37 cellular contexts compared by ENCODE assay signal in genomic region chr5:143701476-143701875, GRCh38.
"Had no signal": no experiment of that assay in that cellular context is flagged by ENCODE, and none has a peak within 500 bp of the region (broad histone marks: within the 10 kb centered on the region; RNA-seq: fewer than 3 reads in every experiment).

No MANE protein-coding gene starts in this region.

- H3K27me3 Mint-ChIP-seq: activated CD8-positive, alpha-beta memory T cell treated with anti-CD3 and anti-CD28 coated beads, Interleukin-2, amount 10 ng/mL, durations not matched to agents 7 days and 5 days; activated naive CD4-positive, alpha-beta T cell treated with anti-CD3 and anti-CD28 coated beads, Interleukin-2, amount 50 U/mL, for 24 hours; activated naive CD8-positive, alpha-beta T cell treated with anti-CD3 and anti-CD28 coated beads, Interleukin-2, amount 50 U/mL, for 24 hours; effector memory CD8-positive, alpha-beta T cell had no signal

- H3K4me3 ChIP-seq: adrenal gland, body of pancreas, esophagus squamous epithelium, gastrocnemius medialis, heart left ventricle had no signal

- H3K27ac Mint-ChIP-seq: activated CD4-positive, alpha-beta memory T cell treated with anti-CD3 and anti-CD28 coated beads for 36 hours; activated CD4-positive, alpha-beta T cell treated with anti-CD3 and anti-CD28 coated beads for 36 hours; activated CD4-positive, alpha-beta T cell treated with anti-CD3 and anti-CD28 coated beads, Interleukin-2, amount 10 ng/mL, durations not matched to agents 24 days and 14 days; activated CD8-positive, alpha-beta memory T cell treated with anti-CD3 and anti-CD28 coated beads, Interleukin-2, amount 10 ng/mL, durations not matched to agents 7 days and 5 days; activated CD8-positive, alpha-beta T cell treated with anti-CD3 and anti-CD28 coated beads, Interleukin-2, amount 10 ng/mL, durations not matched to agents 7 days and 5 days; activated naive CD4-positive, alpha-beta T cell treated with anti-CD3 and anti-CD28 coated beads for 36 hours; activated naive CD4-positive, alpha-beta T cell treated with anti-CD3 and anti-CD28 coated beads, Interleukin-2, amount 50 U/mL, for 24 hours; activated naive CD8-positive, alpha-beta T cell treated with anti-CD3 and anti-CD28 coated beads for 36 hours; activated naive CD8-positive, alpha-beta T cell treated with anti-CD3 and anti-CD28 coated beads, Interleukin-2, amount 50 U/mL, for 24 hours; activated T-helper 1 cell treated with anti-CD3 and anti-CD28 coated beads, Interleukin-12 subunit alpha, Interleukin-12 subunit beta, Interleukin-2, Interleukin-4 antibody, amounts not matched to agents 30 ng/mL and 10 ng/mL and 1 ng/mL, durations not matched to agents 14 hours and 24 hours and 36 hours; activated T-helper 2 cell treated with anti-CD3 and anti-CD28 coated beads, Interferon-gamma antibody, Interleukin-2, Interleukin-4, amounts not matched to agents 10 μg/mL and 5 μg/mL and 100 μg/mL, durations not matched to agents 14 hours and 24 hours and 36 hours; effector memory CD8-positive, alpha-beta T cell; T-helper 17 cell; T-helper 2 cell treated with Interferon-gamma antibody and Interleukin-4, amounts not matched to agents 5 μg/mL and 100 μg/mL, for 36 hours had no signal

- DNase-seq: activated CD4-positive, alpha-beta memory T cell treated with anti-CD3 and anti-CD28 coated beads for 36 hours; activated CD4-positive, alpha-beta T cell treated with anti-CD3 and anti-CD28 coated beads for 36 hours; activated CD4-positive, alpha-beta T cell treated with anti-CD3 and anti-CD28 coated beads, Interleukin-2, amount 10 ng/mL, durations not matched to agents 24 days and 14 days; activated CD4-positive, CD25-positive, alpha-beta regulatory T cell; activated CD4-positive, CD25-positive, alpha-beta regulatory T cell treated with anti-CD3 and anti-CD28 coated beads, Interleukin-2, amount 50 U/mL, for 72 hours; activated CD8-positive, alpha-beta memory T cell treated with anti-CD3 and anti-CD28 coated beads, Interleukin-2, amount 10 ng/mL, durations not matched to agents 7 days and 5 days; activated CD8-positive, alpha-beta memory T cell treated with anti-CD3 and anti-CD28 coated beads, Interleukin-2, amount 50 U/mL, for 4 hours; activated CD8-positive, alpha-beta T cell treated with anti-CD3 and anti-CD28 coated beads, Interleukin-2, amount 10 ng/mL, durations not matched to agents 7 days and 5 days; activated effector memory CD4-positive, alpha-beta T cell treated with anti-CD3 and anti-CD28 coated beads, Interleukin-2, amount 50 U/mL, for 16 hours; activated naive CD4-positive, alpha-beta T cell treated with anti-CD3 and anti-CD28 coated beads for 36 hours; activated naive CD8-positive, alpha-beta T cell treated with anti-CD3 and anti-CD28 coated beads for 36 hours; activated naive CD8-positive, alpha-beta T cell treated with anti-CD3 and anti-CD28 coated beads, Interleukin-2, amount 50 U/mL, for 24 hours; activated T-cell treated with anti-CD3 and anti-CD28 coated beads, Interleukin-2, amount 50 U/mL, for 1 hour; activated T-cell treated with anti-CD3 and anti-CD28 coated beads, Interleukin-2, amount 50 U/mL, for 48 hours; adrenal gland; amygdala; aorta; body of pancreas; caudate nucleus; cortex of kidney; dermis blood vessel endothelial cell; effector CD4-positive, alpha-beta T cell; effector memory CD8-positive, alpha-beta T cell; esophagus squamous epithelium; foreskin keratinocyte; gastrocnemius medialis; glutamatergic neuron; heart left ventricle; T-helper 17 cell; T1000 had no signal

- H3K9me3 ChIP-seq: adrenal gland, body of pancreas, esophagus squamous epithelium, gastrocnemius medialis, heart left ventricle had no signal

- H3K36me3 ChIP-seq: adrenal gland, esophagus squamous epithelium, gastrocnemius medialis, heart left ventricle had no signal

- H3K36me3 Mint-ChIP-seq: activated CD4-positive, alpha-beta memory T cell treated with anti-CD3 and anti-CD28 coated beads for 36 hours; activated naive CD4-positive, alpha-beta T cell treated with anti-CD3 and anti-CD28 coated beads, Interleukin-2, amount 50 U/mL, for 24 hours; activated naive CD8-positive, alpha-beta T cell treated with anti-CD3 and anti-CD28 coated beads for 36 hours had no signal

- H3K4me1 Mint-ChIP-seq: activated naive CD4-positive, alpha-beta T cell treated with anti-CD3 and anti-CD28 coated beads, Interleukin-2, amount 50 U/mL, for 24 hours; T-helper 17 cell had no signal

- H3K9me3 Mint-ChIP-seq: activated CD4-positive, alpha-beta memory T cell treated with anti-CD3 and anti-CD28 coated beads for 36 hours; activated naive CD4-positive, alpha-beta T cell treated with anti-CD3 and anti-CD28 coated beads for 36 hours; activated naive CD4-positive, alpha-beta T cell treated with anti-CD3 and anti-CD28 coated beads, Interleukin-2, amount 50 U/mL, for 24 hours; activated naive CD8-positive, alpha-beta T cell treated with anti-CD3 and anti-CD28 coated beads for 36 hours; activated naive CD8-positive, alpha-beta T cell treated with anti-CD3 and anti-CD28 coated beads, Interleukin-2, amount 50 U/mL, for 24 hours; effector memory CD8-positive, alpha-beta T cell had no signal

- H3K27me3 ChIP-seq: adrenal gland, body of pancreas, esophagus squamous epithelium, foreskin keratinocyte, gastrocnemius medialis, heart left ventricle had no signal

- H3K27ac ChIP-seq: adrenal gland, body of pancreas, epithelial cell of prostate, esophagus squamous epithelium, foreskin keratinocyte, gastrocnemius medialis, heart left ventricle had no signal

- H3K4me1 ChIP-seq: adrenal gland, body of pancreas, gastrocnemius medialis, heart left ventricle had no signal

- FAIRE-seq: colon, endothelial cell of umbilical vein had no signal

- ATAC-seq: activated CD4-positive, alpha-beta T cell treated with anti-CD3 and anti-CD28 coated beads for 36 hours; activated CD8-positive, alpha-beta memory T cell treated with anti-CD3 and anti-CD28 coated beads, Interleukin-2, amount 10 ng/mL, durations not matched to agents 7 days and 5 days; activated CD8-positive, alpha-beta T cell treated with anti-CD3 and anti-CD28 coated beads, Interleukin-2, amount 10 ng/mL, durations not matched to agents 7 days and 5 days; activated naive CD8-positive, alpha-beta T cell treated with anti-CD3 and anti-CD28 coated beads, Interleukin-2, amount 50 U/mL, for 24 hours; body of pancreas; effector memory CD8-positive, alpha-beta T cell; foreskin keratinocyte; gastrocnemius medialis; heart left ventricle; T-helper 17 cell had no signal

- H3K4me3 Mint-ChIP-seq: activated CD4-positive, alpha-beta memory T cell treated with anti-CD3 and anti-CD28 coated beads for 36 hours; activated CD4-positive, alpha-beta T cell treated with anti-CD3 and anti-CD28 coated beads for 36 hours; activated CD4-positive, alpha-beta T cell treated with anti-CD3 and anti-CD28 coated beads, Interleukin-2, amount 10 ng/mL, durations not matched to agents 24 days and 14 days; activated CD8-positive, alpha-beta memory T cell treated with anti-CD3 and anti-CD28 coated beads, Interleukin-2, amount 10 ng/mL, durations not matched to agents 7 days and 5 days; activated CD8-positive, alpha-beta T cell treated with anti-CD3 and anti-CD28 coated beads, Interleukin-2, amount 10 ng/mL, durations not matched to agents 7 days and 5 days; activated naive CD4-positive, alpha-beta T cell treated with anti-CD3 and anti-CD28 coated beads for 36 hours; activated naive CD4-positive, alpha-beta T cell treated with anti-CD3 and anti-CD28 coated beads, Interleukin-2, amount 50 U/mL, for 24 hours; activated naive CD8-positive, alpha-beta T cell treated with anti-CD3 and anti-CD28 coated beads for 36 hours; activated naive CD8-positive, alpha-beta T cell treated with anti-CD3 and anti-CD28 coated beads, Interleukin-2, amount 50 U/mL, for 24 hours; activated T-helper 1 cell treated with anti-CD3 and anti-CD28 coated beads, Interleukin-12 subunit alpha, Interleukin-12 subunit beta, Interleukin-2, Interleukin-4 antibody, amounts not matched to agents 30 ng/mL and 10 ng/mL and 1 ng/mL, durations not matched to agents 14 hours and 24 hours and 36 hours; effector memory CD8-positive, alpha-beta T cell; T-helper 17 cell; T-helper 2 cell treated with Interferon-gamma antibody and Interleukin-4, amounts not matched to agents 5 μg/mL and 100 μg/mL, for 36 hours had no signal
